Comparison of ENCODE assay signal across 8 cellular contexts in genomic region chrX:48736303-48736702, GRCh38. TPM values are rescaled to one million over a fixed set of nuclear protein-coding genes. Genes with fewer than 3 reads are reported as not detected.
A peak's percentile ranks its signal among the peaks of the same experiment; 100 is the strongest.
DNase-seq lines count a peak whose midpoint lies in the region; ATAC-seq, FAIRE-seq and TF ChIP-seq lines count a peak whose summit lies in the region.

No MANE protein-coding gene starts in this region.

- BruUV-seq in MCF 10A (replicated peaks; lab: Mats Ljungman, UMichigan) = TSS peak; percentile 57

- H3K9me3 ChIP-seq in breast epithelium (no peaks in the 10 kb centered on the region), T-helper 17 cell (ENCODE audit: control insufficient read depth, low read length, poor library complexity, severe bottlenecking) (no peaks in the 10 kb centered on the region)

- no peaks in the 10 kb centered on the region for H3K4me1 ChIP-seq in breast epithelium

- H3K27me3 Mint-ChIP-seq in MCF 10A (ENCODE audit: insufficient read depth, unreplicated experiment) (no peaks in the 10 kb centered on the region), T-helper 17 cell (no peaks in the 10 kb centered on the region)

- peak overlapping the region in 1 of 3 donors; percentile 65 for H3K4me3 ChIP-seq in breast epithelium
- peak overlapping the region; percentile 49 for H3K4me3 ChIP-seq in fibroblast of villous mesenchyme (ENCODE audit: low read depth, low read length)

- peaks cover 13% of the 10 kb centered on the region for H3K36me3 Mint-ChIP-seq in MCF 10A (ENCODE audit: insufficient read depth, unreplicated experiment)
- no peaks in the 10 kb centered on the region for H3K36me3 Mint-ChIP-seq in T-helper 17 cell (ENCODE audit: low read depth)

- FAIRE-seq in HTR-8/SVneo (lab: Jason Lieb, UNC) = no peak

- peaks cover 0 to 22% of the 10 kb centered on the region in 2 donors for H3K27me3 ChIP-seq in breast epithelium

- peaks cover 8% of the 10 kb centered on the region for H3K9me3 Mint-ChIP-seq in MCF 10A (ENCODE audit: unreplicated experiment)

- H3K27ac Mint-ChIP-seq in MCF 10A (ENCODE audit: low read depth, unreplicated experiment) (peak overlapping the region; percentile 68), T-helper 17 cell (peak overlapping the region; percentile 92)

- intact Hi-C loops in MCF 10A (cut with micrococcal nuclease) (no loop called here), breast epithelium (cut with DNase I; ENCODE audit: low total_unique reads) (no loop called here), left colon (cut with DNase I, micrococcal nuclease) (no loop called here)

- ATAC-seq in T-helper 17 cell (no peak), left colon (no peak), HG03571 (IDR thresholded peaks at IDR 0.05; ENCODE audit: unreplicated experiment) (no peak)

- H3K27ac ChIP-seq in breast epithelium = no peak overlapping the region

- H3K4me1 Mint-ChIP-seq in MCF 10A (ENCODE audit: insufficient read depth, unreplicated experiment) (peaks cover 6% of the 10 kb centered on the region), T-helper 17 cell (peaks cover 12% of the 10 kb centered on the region)

- H3K36me3 ChIP-seq in breast epithelium = no peaks in the 10 kb centered on the region

- no peak for DNase-seq in MCF 10A (ENCODE audit: unreplicated experiment)
- DNase-seq in breast epithelium (ENCODE audit: low spot score in 2 of 2) = no peak
- no peak for DNase-seq in T-helper 17 cell
- DNase-seq in fibroblast of villous mesenchyme (ENCODE audit: low read depth) = no peak
- DNase-seq in superior temporal gyrus (ENCODE audit: extremely low spot score) = peak; percentile 8
- DNase-seq in left colon = no peak
- no peak for DNase-seq in HTR-8/SVneo (ENCODE audit: insufficient read length, low spot score)

- CTCF ChIA-PET in MCF 10A (lab: Yijun Ruan, JAX) = interaction anchor here (1.2 kb wide), 1 partner anchor 210 kb away, joined by 3 read pairs; no protein-coding TSS in a partner anchor

- no peak for TF ChIP-seq POLR2A in breast epithelium (IDR thresholded peaks at IDR 0.05)

- peak overlapping the region; percentile 74 for H3K4me3 Mint-ChIP-seq in MCF 10A (ENCODE audit: unreplicated experiment)
- H3K4me3 Mint-ChIP-seq in T-helper 17 cell = peak overlapping the region; percentile 21

- TF ChIP-seq CTCF in MCF 10A (IDR thresholded peaks at IDR 0.05; ENCODE audit: unreplicated experiment) (no peak), breast epithelium (IDR thresholded peaks at IDR 0.05) (no peak), fibroblast of villous mesenchyme (IDR thresholded peaks at IDR 0.05; ENCODE audit: insufficient read depth, low read depth, low read length) (no peak)

- POLR2A ChIA-PET in MCF 10A (lab: Yijun Ruan, JAX) = interaction anchor here (0.6 to 3.2 kb wide), 10 partner anchors 10 to 502 kb away, joined by 3 to 10 read pairs (median 4); partner anchors contain the start of genes HDAC6, PQBP1, SLC35A2 and TIMM17B

RNA-seq across cellular contexts. Expression of gene GLOD5, which starts 25.2 kb away (rescaled TPM):
- total RNA-seq in MCF 10A (2022) = not detected in 2 replicates
- under 1 TPM in 1 of 3 donors, not detected in 2; 0.66 TPM for total RNA-seq in breast epithelium
- total RNA-seq in T-helper 17 cell = not detected
- total RNA-seq in fibroblast of villous mesenchyme = not detected in 2 replicates
- 10 to 100 TPM in 1 of 2 donors, 1 to 10 TPM in 1; 9.5 to 11.4 TPM for total RNA-seq in left colon

RNA-seq across cellular contexts. Expression of gene SUV39H1, which starts 39.8 kb away (rescaled TPM):
- 6.6 and 8.7 TPM in 2 replicates for total RNA-seq in MCF 10A (2022)
- total RNA-seq in breast epithelium = 1 to 10 TPM; 3.6 to 7.0 (median 5.3) TPM
- 1 to 10 TPM; 5.8 to 6.4 TPM for total RNA-seq in T-helper 17 cell
- 4.8 and 5.6 TPM in 2 replicates for total RNA-seq in fibroblast of villous mesenchyme
- 1 to 10 TPM; 3.1 to 5.0 TPM for total RNA-seq in left colon

RNA-seq across cellular contexts. Expression of gene GATA1, which starts 50.1 kb away (rescaled TPM):
- total RNA-seq in MCF 10A (2022) (not detected in 2 replicates), breast epithelium (not detected), T-helper 17 cell (1 to 10 TPM in 1 of 2 donors, under 1 TPM in 1; 0.32 to 7.6 TPM), fibroblast of villous mesenchyme (not detected in 2 replicates), left colon (not detected)

RNA-seq across cellular contexts. Expression of gene WAS, which starts 52.7 kb away (rescaled TPM):
- 0.37 and 0.96 TPM in 2 replicates for total RNA-seq in MCF 10A (2022)
- total RNA-seq in breast epithelium = 10 to 100 TPM in 1 of 3 donors, 1 to 10 TPM in 2; 2.3 to 12.5 (median 6.0) TPM
- 100 to 1,000 TPM in 1 of 2 donors, 10 to 100 TPM in 1; 86.0 to 105 TPM for total RNA-seq in T-helper 17 cell
- total RNA-seq in fibroblast of villous mesenchyme = under 0.01 TPM in 1 of 2 replicates, not detected in the other
- total RNA-seq in left colon = 1 to 10 TPM; 2.4 to 6.6 TPM

Comparison
In these comparisons a context has a peak if more than half of its experiments do, and no peak if none do; other contexts are left out.
1. RNA of gene GLOD5, which starts 25.2 kb away (total RNA-seq): 9.5 to 11.4 TPM in left colon; not detected in MCF 10A, 0.66 TPM in breast epithelium, not detected in T-helper 17 cell and not detected in fibroblast of villous mesenchyme; every median in the first group is over 4 times any median in the second.